24 cellular contexts compared by ENCODE assay signal in genomic region chr14:66404051-66404450, GRCh38.
"Had no signal": no experiment of that assay in that cellular context is flagged by ENCODE, and none has a peak within 500 bp of the region (broad histone marks: within the 10 kb centered on the region; RNA-seq: fewer than 3 reads in every experiment).

No MANE protein-coding gene starts in this region.

- DNase-seq: natural killer cell; occipital lobe; ovary; posterior cingulate gyrus; psoas muscle; right cardiac atrium; right lobe of liver; sigmoid colon; small intestine; stimulated activated CD4-positive, alpha-beta T cell treated with anti-CD3 and anti-CD28 coated beads, Interleukin-15, amount 100 ng/mL, for 24 hours; stimulated activated CD4-positive, alpha-beta T cell treated with anti-CD3 and anti-CD28 coated beads, Interleukin-2, amount 100 ng/mL, for 24 hours; stimulated activated CD4-positive, alpha-beta T cell treated with anti-CD3 and anti-CD28 coated beads, Interleukin-2, amount 100 ng/mL, for 48 hours; stimulated activated CD4-positive, alpha-beta T cell treated with anti-CD3 and anti-CD28 coated beads, Interleukin-4, amount 100 ng/mL, for 24 hours; stimulated activated naive B cell treated with anti-CD40 and anti-IgM and Interleukin-4, amounts not matched to agents 10 μg/mL and 1 μg/mL and 100 μg/mL, for 72 hours; stimulated activated naive CD4-positive, alpha-beta T cell treated with Interleukin-2 at 50 U/mL for 16 hours; stomach; thyroid gland; trophoblast cell; upper lobe of left lung had no signal

- H3K4me3 Mint-ChIP-seq: natural killer cell; nephron; neural progenitor cell; stimulated activated effector memory CD8-positive, alpha-beta T cell treated with anti-CD3 and anti-CD28 coated beads, Interleukin-12 subunit alpha, Interleukin-12 subunit beta, amount 100 ng/mL, for 72 hours; stimulated activated naive B cell treated with anti-CD40 and anti-IgM and Interleukin-4, amounts not matched to agents 10 μg/mL and 1 μg/mL and 100 μg/mL, for 72 hours; stimulated activated naive CD8-positive, alpha-beta T cell treated with anti-CD3 and anti-CD28 coated beads, Interleukin-15, Interleukin-2, amounts not matched to agents 100 ng/mL and 50 ng/mL, for 24 hours had no signal

- H3K4me1 Mint-ChIP-seq: nephron; stimulated activated effector memory CD8-positive, alpha-beta T cell treated with anti-CD3 and anti-CD28 coated beads, Interleukin-12 subunit alpha, Interleukin-12 subunit beta, amount 100 ng/mL, for 72 hours; stimulated activated naive B cell treated with anti-CD40 and anti-IgM and Interleukin-4, amounts not matched to agents 10 μg/mL and 1 μg/mL and 100 μg/mL, for 72 hours had no signal

- H3K27ac Mint-ChIP-seq: natural killer cell; nephron; neural progenitor cell; progenitor cell of endocrine pancreas; stimulated activated effector memory CD8-positive, alpha-beta T cell treated with anti-CD3 and anti-CD28 coated beads, Interleukin-12 subunit alpha, Interleukin-12 subunit beta, amount 100 ng/mL, for 72 hours; stimulated activated naive B cell treated with anti-CD40 and anti-IgM and Interleukin-4, amounts not matched to agents 10 μg/mL and 1 μg/mL and 100 μg/mL, for 72 hours; stimulated activated naive CD8-positive, alpha-beta T cell treated with anti-CD3 and anti-CD28 coated beads, Interleukin-15, Interleukin-2, amounts not matched to agents 100 ng/mL and 50 ng/mL, for 24 hours had no signal

- H3K36me3 Mint-ChIP-seq: natural killer cell; neural progenitor cell; stimulated activated effector memory CD8-positive, alpha-beta T cell treated with anti-CD3 and anti-CD28 coated beads, Interleukin-12 subunit alpha, Interleukin-12 subunit beta, amount 100 ng/mL, for 72 hours; stimulated activated naive B cell treated with anti-CD40 and anti-IgM and Interleukin-4, amounts not matched to agents 10 μg/mL and 1 μg/mL and 100 μg/mL, for 72 hours had no signal

- H3K9me3 Mint-ChIP-seq: natural killer cell; nephron; stimulated activated effector memory CD8-positive, alpha-beta T cell treated with anti-CD3 and anti-CD28 coated beads, Interleukin-12 subunit alpha, Interleukin-12 subunit beta, amount 100 ng/mL, for 72 hours; stimulated activated naive B cell treated with anti-CD40 and anti-IgM and Interleukin-4, amounts not matched to agents 10 μg/mL and 1 μg/mL and 100 μg/mL, for 72 hours; stimulated activated naive CD8-positive, alpha-beta T cell treated with anti-CD3 and anti-CD28 coated beads, Interleukin-15, Interleukin-2, amounts not matched to agents 100 ng/mL and 50 ng/mL, for 24 hours had no signal

- H3K27me3 Mint-ChIP-seq: progenitor cell of endocrine pancreas; stimulated activated naive B cell treated with anti-CD40 and anti-IgM and Interleukin-4, amounts not matched to agents 10 μg/mL and 1 μg/mL and 100 μg/mL, for 72 hours; stimulated activated naive CD8-positive, alpha-beta T cell treated with anti-CD3 and anti-CD28 coated beads, Interleukin-15, Interleukin-2, amounts not matched to agents 100 ng/mL and 50 ng/mL, for 24 hours had no signal
